9 cellular contexts compared by ENCODE assay signal in the genomic region with DNA sequence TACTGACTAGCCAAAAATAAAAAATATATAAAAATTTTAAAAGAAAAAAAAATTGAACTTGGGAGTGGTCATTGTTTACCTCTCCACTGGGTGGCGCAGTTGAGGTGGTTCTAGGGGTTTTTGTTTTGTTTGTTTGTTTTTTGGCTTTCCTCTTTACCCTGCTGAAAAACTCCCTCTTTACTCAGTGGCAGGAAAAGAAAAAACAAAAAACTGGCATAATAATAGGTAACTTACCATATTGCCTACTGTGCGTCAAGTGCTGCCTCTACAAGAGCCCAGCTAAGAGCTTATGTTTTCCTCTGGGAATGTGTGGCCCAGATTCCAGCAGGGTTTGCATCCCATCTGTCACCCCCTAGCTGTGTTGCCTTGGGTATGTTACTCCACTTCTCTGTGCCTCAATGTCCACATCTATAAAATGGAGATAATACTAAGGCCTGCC. TPM values are rescaled to one million over a fixed set of nuclear protein-coding genes. Genes with fewer than 3 reads are reported as not detected.
A peak's percentile ranks its signal among the peaks of the same experiment; 100 is the strongest.
DNase-seq lines count a peak whose midpoint lies in the region; ATAC-seq and TF ChIP-seq lines count a peak whose summit lies in the region.
"Not testable (repeated sequence)": the region's sequence is repeated elsewhere in the genome, so short reads cannot be mapped to it uniquely, and the experiment has no call there.
"Had no signal": no experiment of that assay in that cellular context is flagged by ENCODE, and none has a peak within 500 bp of the region (broad histone marks: within the 10 kb centered on the region; RNA-seq: fewer than 3 reads in every experiment).

No MANE protein-coding gene starts in this region.

- not testable (repeated sequence) for H3K36me3 ChIP-seq in CD4-positive, alpha-beta memory T cell (ENCODE audit: insufficient read depth, low read length); Panc1 (ENCODE audit: control insufficient read depth, insufficient read depth, low read length)

- POLR2A ChIA-PET in CD4-positive, alpha-beta memory T cell (lab: Charles Lee; ENCODE audit: partially characterized antibody) = interaction anchor here (0.9 to 1.4 kb wide), 3 partner anchors 137 to 201 kb away, joined by 3 read pairs; no protein-coding TSS in a partner anchor
- POLR2A ChIA-PET in Panc1 (lab: Charles Lee); activated CD8-positive, alpha-beta T cell treated with anti-CD3 and anti-CD28 coated beads for 36 hours (lab: Charles Lee): not testable (repeated sequence)
- POLR2A ChIA-PET in MCF 10A (lab: Yijun Ruan, JAX) = interaction anchor here (0.8 kb wide), 1 partner anchor 139 kb away, joined by 3 read pairs; no protein-coding TSS in a partner anchor

- peak; percentile 26 for TF ChIP-seq CTCF in HL-60 (IDR thresholded peaks at IDR 0.05; ENCODE audit: insufficient read depth, low read length)
- TF ChIP-seq CTCF in Panc1 (IDR thresholded peaks at IDR 0.05) = peak; percentile 74
- peak; percentile 89 for TF ChIP-seq CTCF in activated CD8-positive, alpha-beta T cell treated with anti-CD3 and anti-CD28 coated beads for 36 hours (IDR thresholded peaks at IDR 0.05)
- peak; percentile 68 for TF ChIP-seq CTCF in MCF 10A (IDR thresholded peaks at IDR 0.05; ENCODE audit: unreplicated experiment)
- TF ChIP-seq CTCF in foreskin keratinocyte (conservative IDR thresholded peaks at IDR 0.05) = peak; percentile 68

- not testable (repeated sequence) for H3K27me3 ChIP-seq in CD4-positive, alpha-beta memory T cell (ENCODE audit: insufficient read depth, low read length); HL-60 (ENCODE audit: insufficient read depth, poor library complexity, severe bottlenecking); Panc1 (ENCODE audit: control insufficient read depth, insufficient read depth, low read length)
- peaks cover 12% of the 10 kb centered on the region for H3K27me3 ChIP-seq in foreskin keratinocyte

- not testable (repeated sequence) for ATAC-seq in Panc1; activated CD8-positive, alpha-beta T cell treated with anti-CD3 and anti-CD28 coated beads for 36 hours; foreskin keratinocyte

- H3K27me3 Mint-ChIP-seq in CD4-positive, alpha-beta memory T cell; activated CD8-positive, alpha-beta T cell treated with anti-CD3 and anti-CD28 coated beads for 36 hours: not testable (repeated sequence)
- H3K27me3 Mint-ChIP-seq in MCF 10A (ENCODE audit: insufficient read depth, unreplicated experiment) = peaks cover 36% of the 10 kb centered on the region

- DNase-seq in CD4-positive, alpha-beta memory T cell = peak; percentile 57 to 62 (median 60)
- DNase-seq in HL-60 (ENCODE audit: low read depth in 1 of 2, low spot score in 1 of 2); Panc1 (ENCODE audit: low read depth, low spot score); foreskin keratinocyte: not testable (repeated sequence)
- peak; percentile 57 for DNase-seq in activated CD8-positive, alpha-beta T cell treated with anti-CD3 and anti-CD28 coated beads for 36 hours
- DNase-seq in MCF 10A (ENCODE audit: unreplicated experiment) = peak; percentile 42
- DNase-seq in myocyte (ENCODE audit: low read depth) = peak; percentile 27
- peak; percentile 32 for DNase-seq in stimulated activated CD8-positive, alpha-beta memory T cell treated with anti-CD3 and anti-CD28 coated beads, Interleukin-15, amount 100 ng/mL, for 1 hour (ENCODE audit: low read depth)

- peak overlapping the region in 2 of 8 donors; percentile 2 to 57 for H3K4me3 Mint-ChIP-seq in CD4-positive, alpha-beta memory T cell
- not testable (repeated sequence) for H3K4me3 Mint-ChIP-seq in activated CD8-positive, alpha-beta T cell treated with anti-CD3 and anti-CD28 coated beads for 36 hours; MCF 10A (ENCODE audit: unreplicated experiment)

- intact Hi-C loops in CD4-positive, alpha-beta memory T cell (cut with micrococcal nuclease) = loop anchor here (1.0 kb wide), 3 partner anchors 18 to 182 kb away; no protein-coding TSS in a partner anchor
- intact Hi-C loops in Panc1 (cut with micrococcal nuclease; ENCODE audit: unreplicated experiment); activated CD8-positive, alpha-beta T cell treated with anti-CD3 and anti-CD28 coated beads for 36 hours (cut with micrococcal nuclease): not testable (repeated sequence)
- intact Hi-C loops in MCF 10A (cut with micrococcal nuclease) = loop anchor here (1.0 kb wide), 1 partner anchor 18 kb away; no protein-coding TSS in a partner anchor

- peak overlapping the region; percentile 38 to 96 (median 93) for H3K27ac Mint-ChIP-seq in CD4-positive, alpha-beta memory T cell
- not testable (repeated sequence) for H3K27ac Mint-ChIP-seq in activated CD8-positive, alpha-beta T cell treated with anti-CD3 and anti-CD28 coated beads for 36 hours; MCF 10A (ENCODE audit: low read depth, unreplicated experiment)

- not testable (repeated sequence) for BruUV-seq in Panc1 (replicated peaks; lab: Mats Ljungman, UMichigan); MCF 10A (replicated peaks; lab: Mats Ljungman, UMichigan)

- H3K4me1 Mint-ChIP-seq in CD4-positive, alpha-beta memory T cell = peaks cover 14 to 33% (median 24%) of the 10 kb centered on the region in 4 donors
- peaks cover 20% of the 10 kb centered on the region for H3K4me1 Mint-ChIP-seq in activated CD8-positive, alpha-beta T cell treated with anti-CD3 and anti-CD28 coated beads for 36 hours (ENCODE audit: low read depth)
- H3K4me1 Mint-ChIP-seq in MCF 10A (ENCODE audit: insufficient read depth, unreplicated experiment) = peaks cover 12% of the 10 kb centered on the region

- not testable (repeated sequence) for H3K9me3 Mint-ChIP-seq in CD4-positive, alpha-beta memory T cell; activated CD8-positive, alpha-beta T cell treated with anti-CD3 and anti-CD28 coated beads for 36 hours; MCF 10A (ENCODE audit: unreplicated experiment)

- H3K4me1 ChIP-seq in CD4-positive, alpha-beta memory T cell (ENCODE audit: insufficient read depth, low read length) = peaks cover 16% of the 10 kb centered on the region
- not testable (repeated sequence) for H3K4me1 ChIP-seq in Panc1 (ENCODE audit: control insufficient read depth, insufficient read depth, low read length); foreskin keratinocyte

- H3K9me3 ChIP-seq in CD4-positive, alpha-beta memory T cell (ENCODE audit: control insufficient read depth in 1 of 2, low read length in 2 of 2); Panc1 (ENCODE audit: control insufficient read depth, insufficient read depth, low read depth, low read length): not testable (repeated sequence)

- not testable (repeated sequence) for H3K36me3 Mint-ChIP-seq in CD4-positive, alpha-beta memory T cell; activated CD8-positive, alpha-beta T cell treated with anti-CD3 and anti-CD28 coated beads for 36 hours (ENCODE audit: low read depth)
- H3K36me3 Mint-ChIP-seq in MCF 10A (ENCODE audit: insufficient read depth, unreplicated experiment) = peaks cover 11% of the 10 kb centered on the region

- H3K27ac ChIP-seq in CD4-positive, alpha-beta memory T cell (ENCODE audit: low read depth, low read length) = peak overlapping the region; percentile 9
- H3K27ac ChIP-seq in HL-60 (replicated peaks); Panc1 (ENCODE audit: low read length); foreskin keratinocyte: not testable (repeated sequence)

- not testable (repeated sequence) for H3K4me3 ChIP-seq in CD4-positive, alpha-beta memory T cell (ENCODE audit: low read length in 2 of 2); HL-60 (replicated peaks; ENCODE audit: insufficient read depth, low read length); Panc1 (ENCODE audit: low read depth in 2 of 2, low read length in 2 of 2)

- in situ Hi-C loops in Panc1 (cut with HindIII; ENCODE audit: low pct_unique_long_range_greater_than_20kb, low sequenced_read_pairs) = not testable (repeated sequence)

- CTCF ChIA-PET in CD4-positive, alpha-beta memory T cell (lab: Charles Lee; ENCODE audit: partially characterized antibody) = interaction anchor here (0.7 to 2.7 kb wide), 13 partner anchors 9 to 465 kb away, joined by 3 to 24 read pairs (median 4); no protein-coding TSS in a partner anchor
- CTCF ChIA-PET in Panc1 (lab: Charles Lee) (interaction anchor here (0.6 to 0.7 kb wide), 2 partner anchors 9 to 81 kb away, joined by 4 to 5 read pairs; no protein-coding TSS in a partner anchor), MCF 10A (lab: Yijun Ruan, JAX) (interaction anchor here (0.7 to 1.1 kb wide), 8 partner anchors 16 to 1597 kb away, joined by 3 to 6 read pairs (median 4); no protein-coding TSS in a partner anchor)
- CTCF ChIA-PET in activated CD8-positive, alpha-beta T cell treated with anti-CD3 and anti-CD28 coated beads for 36 hours (lab: Charles Lee) = interaction anchor here (0.6 to 3.5 kb wide), 8 partner anchors 9 to 146 kb away, joined by 3 to 25 read pairs (median 4); partner anchors contain the start of gene CYP2B6

RNA-seq across cellular contexts. Expression of gene CYP2F1, which starts 12.6 kb away (rescaled TPM):
- total RNA-seq in CD4-positive, alpha-beta memory T cell = not detected
- not detected for polyA plus RNA-seq in CD4-positive, alpha-beta memory T cell
- total RNA-seq in Panc1 (2021; ENCODE audit: unreplicated experiment) = not detected
- not detected for polyA plus RNA-seq in Panc1 (2012; ENCODE audit: insufficient read length)
- not detected for total RNA-seq in activated CD8-positive, alpha-beta T cell treated with anti-CD3 and anti-CD28 coated beads for 36 hours
- total RNA-seq in MCF 10A (2022) = not detected in 2 replicates
- total RNA-seq in foreskin keratinocyte = not detected in 2 replicates
- polyA plus RNA-seq in foreskin keratinocyte = not detected in 2 replicates
- total RNA-seq in myocyte = not detected in 2 replicates
- 0.39 TPM for polyA plus RNA-seq in myocyte (2012)
- polyA plus RNA-seq: small intestine had no signal

RNA-seq across cellular contexts. Expression of gene CYP2A13, which starts 38.5 kb away (rescaled TPM):
- not detected for total RNA-seq in CD4-positive, alpha-beta memory T cell
- not detected for polyA plus RNA-seq in CD4-positive, alpha-beta memory T cell
- not detected for total RNA-seq in Panc1 (2021; ENCODE audit: unreplicated experiment)
- polyA plus RNA-seq in Panc1 (2012; ENCODE audit: insufficient read length) = not detected
- total RNA-seq in activated CD8-positive, alpha-beta T cell treated with anti-CD3 and anti-CD28 coated beads for 36 hours = not detected
- total RNA-seq in MCF 10A (2022) = not detected in 2 replicates
- total RNA-seq in foreskin keratinocyte = not detected in 2 replicates
- polyA plus RNA-seq in foreskin keratinocyte = not detected in 2 replicates
- not detected in 2 replicates for total RNA-seq in myocyte
- not detected for polyA plus RNA-seq in myocyte (2012)
- polyA plus RNA-seq: small intestine had no signal

Comparison
In these comparisons a context has a peak if more than half of its experiments do, and no peak if none do; other contexts are left out.
1. CTCF ChIP-seq: peak in every context shown above with its lines; median percentile 89 in activated CD8-positive, alpha-beta T cell treated with anti-CD3 and anti-CD28 coated beads for 36 hours; 74 in Panc1; 68 in MCF 10A; 68 in foreskin keratinocyte; 26 in HL-60.